8 cellular contexts compared by ENCODE assay signal in genomic region chr21:32410916-32411315, GRCh38. TPM values are rescaled to one million over a fixed set of nuclear protein-coding genes. Genes with fewer than 3 reads are reported as not detected.
A peak's percentile ranks its signal among the peaks of the same experiment; 100 is the strongest.
DNase-seq lines count a peak whose midpoint lies in the region; TF ChIP-seq lines count a peak whose summit lies in the region.

No MANE protein-coding gene starts in this region.

- H3K4me3 ChIP-seq in AG10803 (ENCODE audit: low read length) (peak overlapping the region; percentile 71), SJCRH30 (peak overlapping the region; percentile 63), epithelial cell of proximal tubule (ENCODE audit: low read depth, low read length) (peak overlapping the region; percentile 74), ovary (peak overlapping the region; percentile 59)

- H3K36me3 ChIP-seq in SJCRH30 (no peaks in the 10 kb centered on the region), ovary (no peaks in the 10 kb centered on the region)

- peaks cover 3% of the 10 kb centered on the region for H3K27me3 ChIP-seq in SJCRH30
- no peaks in the 10 kb centered on the region for H3K27me3 ChIP-seq in ovary

- H3K27ac ChIP-seq in SJCRH30 (no peak overlapping the region), ovary (peak overlapping the region; percentile 96 to 99)

- no peak for TF ChIP-seq POLR2A in ovary (IDR thresholded peaks at IDR 0.05)

- no peak for TF ChIP-seq EP300 in ovary (IDR thresholded peaks at IDR 0.05)

- intact Hi-C loops in ovary (cut with DNase I) = loop anchor here in 2 of 4 donors (5.0 kb wide), 4 partner anchors 46 to 361 kb away; partner anchors contain the start of gene PAXBP1 (in 1 of the 2)

- H3K9me3 ChIP-seq in SJCRH30 (replicated peaks) (no peaks in the 10 kb centered on the region), ovary (no peaks in the 10 kb centered on the region)

- DNase-seq in AG10803 (ENCODE audit: low read depth) (no peak), SJCRH30 (no peak), epithelial cell of proximal tubule (ENCODE audit: low read depth) (no peak), ovary (peak in 1 of 5 donors; percentile 25), T1000 (lab: John Stamatoyannopoulos, UW) (no peak), SK-N-DZ (ENCODE audit: low spot score) (no peak), RPMI8226 (no peak)
- no peak for DNase-seq in stimulated activated CD4-positive, alpha-beta T cell treated with anti-CD3 and anti-CD28 coated beads, Interleukin-4, amount 100 ng/mL, for 1 hour

- no peaks in the 10 kb centered on the region for H3K4me1 ChIP-seq in SJCRH30
- H3K4me1 ChIP-seq in ovary (ENCODE audit: insufficient read depth) = peaks cover 6% of the 10 kb centered on the region

- 66 to 73% (median 73%) methylated on average over 5 of the region's 5 CpGs for whole genome bisulfite sequencing in ovary, 3 donors

- TF ChIP-seq CTCF in AG10803 (conservative IDR thresholded peaks at IDR 0.05; ENCODE audit: low read length) (no peak), epithelial cell of proximal tubule (conservative IDR thresholded peaks at IDR 0.05; ENCODE audit: low read depth, low read length) (no peak), ovary (IDR thresholded peaks at IDR 0.05) (no peak)

RNA-seq across cellular contexts. Expression of gene EVA1C, which starts 1.6 kb away (rescaled TPM):
- 0.10 and 0.13 TPM in 2 replicates for total RNA-seq in SJCRH30 (2014; rRNA removed; shearing (Covaris generic))
- 0.29 and 0.92 TPM in 2 replicates for total RNA-seq in epithelial cell of proximal tubule
- 100 to 1,000 TPM in 1 of 7 donors, 10 to 100 TPM in 6; 27.1 to 156 (median 49.6) TPM for total RNA-seq in ovary
- 10 to 100 TPM; 29.9 to 46.6 TPM for polyA plus RNA-seq in ovary
- not detected in 2 replicates for polyA plus RNA-seq in SK-N-DZ (2014; cell fraction: cytosol; rRNA removed)
- polyA plus RNA-seq in SK-N-DZ (2014; cell fraction: nucleus; rRNA removed) = not detected in 2 replicates

RNA-seq across cellular contexts. Expression of gene URB1, which starts 18.1 kb away (rescaled TPM):
- total RNA-seq in SJCRH30 (2014; rRNA removed; shearing (Covaris generic)) = 21.8 and 22.9 TPM in 2 replicates
- total RNA-seq in epithelial cell of proximal tubule (11.6 and 14.2 TPM in 2 replicates), ovary (10 to 100 TPM; 14.4 to 29.6 (median 19.6) TPM)
- polyA plus RNA-seq in ovary = 1 to 10 TPM; 7.6 to 9.1 TPM
- 8.7 and 9.2 TPM in 2 replicates for polyA plus RNA-seq in SK-N-DZ (2014; cell fraction: cytosol; rRNA removed)
- 11.7 and 13.9 TPM in 2 replicates for polyA plus RNA-seq in SK-N-DZ (2014; cell fraction: nucleus; rRNA removed)

Comparison
In these comparisons a context has a peak if more than half of its experiments do, and no peak if none do; other contexts are left out.
1. RNA of gene EVA1C, which starts 1.6 kb away (total RNA-seq): 27.1 to 156 TPM in ovary; 0.29 to 0.92 TPM in epithelial cell of proximal tubule and 0.10 to 0.13 TPM in SJCRH30; every median in the first group is over 10 times any median in the second.
2. Peak in every context shown above with its lines, with median percentiles within 50 percentile points of each other: H3K4me3 ChIP-seq.